In the genomic region with DNA sequence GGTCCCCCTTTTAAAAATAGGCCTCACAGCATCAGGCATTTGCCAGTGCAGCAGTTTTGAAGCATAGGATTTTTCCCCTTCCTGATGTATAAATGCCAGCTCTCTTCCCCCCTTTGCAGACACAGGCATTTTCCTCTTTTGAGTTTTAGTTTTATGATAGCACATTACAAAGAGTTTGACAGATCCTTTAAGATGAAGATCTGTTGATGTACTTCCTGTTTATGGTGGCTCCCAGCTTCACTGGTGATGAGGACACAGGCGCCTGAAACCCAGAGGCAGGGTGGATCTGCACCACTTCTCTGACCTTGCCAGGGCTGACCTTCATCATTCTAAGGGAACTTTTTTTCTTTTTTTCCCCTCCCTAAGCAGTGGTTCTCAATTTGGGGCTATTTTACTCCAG, we compare ENCODE assay signal across 1 cellular context.
TF ChIP-seq lines count a peak whose summit lies in the region.

No MANE protein-coding gene starts in this region.

TF ChIP-seq in WTC11, 78 proteins besides CTCF, POLR2A, EP300 and RAD21 (continued from another document):
- TF ChIP-seq, protein P1, sequence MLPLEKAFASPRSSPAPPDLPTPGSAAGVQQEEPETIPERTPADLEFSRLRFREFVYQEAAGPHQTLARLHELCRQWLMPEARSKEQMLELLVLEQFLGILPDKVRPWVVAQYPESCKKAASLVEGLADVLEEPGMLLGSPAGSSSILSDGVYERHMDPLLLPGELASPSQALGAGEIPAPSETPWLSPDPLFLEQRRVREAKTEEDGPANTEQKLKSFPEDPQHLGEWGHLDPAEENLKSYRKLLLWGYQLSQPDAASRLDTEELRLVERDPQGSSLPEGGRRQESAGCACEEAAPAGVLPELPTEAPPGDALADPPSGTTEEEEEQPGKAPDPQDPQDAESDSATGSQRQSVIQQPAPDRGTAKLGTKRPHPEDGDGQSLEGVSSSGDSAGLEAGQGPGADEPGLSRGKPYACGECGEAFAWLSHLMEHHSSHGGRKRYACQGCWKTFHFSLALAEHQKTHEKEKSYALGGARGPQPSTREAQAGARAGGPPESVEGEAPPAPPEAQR (CRISPR knock-in tag; IDR thresholded peaks at IDR 0.05): no peak
- no peak for TF ChIP-seq ATF1 (CRISPR knock-in tag; IDR thresholded peaks at IDR 0.05)
- no peak for TF ChIP-seq ESRRA (CRISPR knock-in tag; IDR thresholded peaks at IDR 0.05; ENCODE audit: borderline replicate concordance)
- TF ChIP-seq RORB (CRISPR knock-in tag; IDR thresholded peaks at IDR 0.05): no peak
- no peak for TF ChIP-seq TP53 (CRISPR knock-in tag; IDR thresholded peaks at IDR 0.05)
- TF ChIP-seq, protein P2, sequence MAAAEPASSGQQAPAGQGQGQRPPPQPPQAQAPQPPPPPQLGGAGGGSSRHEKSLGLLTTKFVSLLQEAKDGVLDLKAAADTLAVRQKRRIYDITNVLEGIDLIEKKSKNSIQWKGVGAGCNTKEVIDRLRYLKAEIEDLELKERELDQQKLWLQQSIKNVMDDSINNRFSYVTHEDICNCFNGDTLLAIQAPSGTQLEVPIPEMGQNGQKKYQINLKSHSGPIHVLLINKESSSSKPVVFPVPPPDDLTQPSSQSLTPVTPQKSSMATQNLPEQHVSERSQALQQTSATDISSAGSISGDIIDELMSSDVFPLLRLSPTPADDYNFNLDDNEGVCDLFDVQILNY (CRISPR knock-in tag; IDR thresholded peaks at IDR 0.05): no peak
- no peak for TF ChIP-seq MXD4 (CRISPR knock-in tag; IDR thresholded peaks at IDR 0.05; ENCODE audit: borderline replicate concordance)
- no peak for TF ChIP-seq SOX15 (CRISPR knock-in tag; IDR thresholded peaks at IDR 0.05)
- no peak for TF ChIP-seq ZNF416 (CRISPR knock-in tag; IDR thresholded peaks at IDR 0.05)
- no peak for TF ChIP-seq SMAD4 (CRISPR knock-in tag; IDR thresholded peaks at IDR 0.05)
- TF ChIP-seq, protein P3, sequence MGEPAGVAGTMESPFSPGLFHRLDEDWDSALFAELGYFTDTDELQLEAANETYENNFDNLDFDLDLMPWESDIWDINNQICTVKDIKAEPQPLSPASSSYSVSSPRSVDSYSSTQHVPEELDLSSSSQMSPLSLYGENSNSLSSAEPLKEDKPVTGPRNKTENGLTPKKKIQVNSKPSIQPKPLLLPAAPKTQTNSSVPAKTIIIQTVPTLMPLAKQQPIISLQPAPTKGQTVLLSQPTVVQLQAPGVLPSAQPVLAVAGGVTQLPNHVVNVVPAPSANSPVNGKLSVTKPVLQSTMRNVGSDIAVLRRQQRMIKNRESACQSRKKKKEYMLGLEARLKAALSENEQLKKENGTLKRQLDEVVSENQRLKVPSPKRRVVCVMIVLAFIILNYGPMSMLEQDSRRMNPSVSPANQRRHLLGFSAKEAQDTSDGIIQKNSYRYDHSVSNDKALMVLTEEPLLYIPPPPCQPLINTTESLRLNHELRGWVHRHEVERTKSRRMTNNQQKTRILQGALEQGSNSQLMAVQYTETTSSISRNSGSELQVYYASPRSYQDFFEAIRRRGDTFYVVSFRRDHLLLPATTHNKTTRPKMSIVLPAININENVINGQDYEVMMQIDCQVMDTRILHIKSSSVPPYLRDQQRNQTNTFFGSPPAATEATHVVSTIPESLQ (CRISPR knock-in tag; IDR thresholded peaks at IDR 0.05): no peak
- TF ChIP-seq CREB1 (CRISPR knock-in tag; IDR thresholded peaks at IDR 0.05): no peak
- TF ChIP-seq, protein P4, sequence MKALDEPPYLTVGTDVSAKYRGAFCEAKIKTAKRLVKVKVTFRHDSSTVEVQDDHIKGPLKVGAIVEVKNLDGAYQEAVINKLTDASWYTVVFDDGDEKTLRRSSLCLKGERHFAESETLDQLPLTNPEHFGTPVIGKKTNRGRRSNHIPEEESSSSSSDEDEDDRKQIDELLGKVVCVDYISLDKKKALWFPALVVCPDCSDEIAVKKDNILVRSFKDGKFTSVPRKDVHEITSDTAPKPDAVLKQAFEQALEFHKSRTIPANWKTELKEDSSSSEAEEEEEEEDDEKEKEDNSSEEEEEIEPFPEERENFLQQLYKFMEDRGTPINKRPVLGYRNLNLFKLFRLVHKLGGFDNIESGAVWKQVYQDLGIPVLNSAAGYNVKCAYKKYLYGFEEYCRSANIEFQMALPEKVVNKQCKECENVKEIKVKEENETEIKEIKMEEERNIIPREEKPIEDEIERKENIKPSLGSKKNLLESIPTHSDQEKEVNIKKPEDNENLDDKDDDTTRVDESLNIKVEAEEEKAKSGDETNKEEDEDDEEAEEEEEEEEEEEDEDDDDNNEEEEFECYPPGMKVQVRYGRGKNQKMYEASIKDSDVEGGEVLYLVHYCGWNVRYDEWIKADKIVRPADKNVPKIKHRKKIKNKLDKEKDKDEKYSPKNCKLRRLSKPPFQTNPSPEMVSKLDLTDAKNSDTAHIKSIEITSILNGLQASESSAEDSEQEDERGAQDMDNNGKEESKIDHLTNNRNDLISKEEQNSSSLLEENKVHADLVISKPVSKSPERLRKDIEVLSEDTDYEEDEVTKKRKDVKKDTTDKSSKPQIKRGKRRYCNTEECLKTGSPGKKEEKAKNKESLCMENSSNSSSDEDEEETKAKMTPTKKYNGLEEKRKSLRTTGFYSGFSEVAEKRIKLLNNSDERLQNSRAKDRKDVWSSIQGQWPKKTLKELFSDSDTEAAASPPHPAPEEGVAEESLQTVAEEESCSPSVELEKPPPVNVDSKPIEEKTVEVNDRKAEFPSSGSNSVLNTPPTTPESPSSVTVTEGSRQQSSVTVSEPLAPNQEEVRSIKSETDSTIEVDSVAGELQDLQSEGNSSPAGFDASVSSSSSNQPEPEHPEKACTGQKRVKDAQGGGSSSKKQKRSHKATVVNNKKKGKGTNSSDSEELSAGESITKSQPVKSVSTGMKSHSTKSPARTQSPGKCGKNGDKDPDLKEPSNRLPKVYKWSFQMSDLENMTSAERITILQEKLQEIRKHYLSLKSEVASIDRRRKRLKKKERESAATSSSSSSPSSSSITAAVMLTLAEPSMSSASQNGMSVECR (CRISPR knock-in tag; IDR thresholded peaks at IDR 0.05; ENCODE audit: borderline replicate concordance): no peak
- TF ChIP-seq, protein P5, sequence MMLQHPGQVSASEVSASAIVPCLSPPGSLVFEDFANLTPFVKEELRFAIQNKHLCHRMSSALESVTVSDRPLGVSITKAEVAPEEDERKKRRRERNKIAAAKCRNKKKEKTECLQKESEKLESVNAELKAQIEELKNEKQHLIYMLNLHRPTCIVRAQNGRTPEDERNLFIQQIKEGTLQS (CRISPR knock-in tag; conservative IDR thresholded peaks at IDR 0.05): no peak
TF ChIP-seq in WTC11: peak in this region for 0.
